14 cellular contexts compared by ENCODE assay signal in genomic region chr11:1765871-1766718, GRCh38. TPM values are rescaled to one million over a fixed set of nuclear protein-coding genes. Genes with fewer than 3 reads are reported as not detected.
A peak's percentile ranks its signal among the peaks of the same experiment; 100 is the strongest.
DNase-seq lines count a peak whose midpoint lies in the region; ATAC-seq and TF ChIP-seq lines count a peak whose summit lies in the region.
"Had no signal": no experiment of that assay in that cellular context is flagged by ENCODE, and none has a peak within 500 bp of the region (broad histone marks: within the 10 kb centered on the region; RNA-seq: fewer than 3 reads in every experiment).

No MANE protein-coding gene starts in this region.

- H3K4me3 Mint-ChIP-seq in type B pancreatic cell = no peak overlapping the region
- H3K4me3 Mint-ChIP-seq in stimulated activated effector memory CD8-positive, alpha-beta T cell treated with anti-CD3 and anti-CD28 coated beads, Interleukin-12 subunit alpha, Interleukin-12 subunit beta, amount 100 ng/mL, for 72 hours = no peak overlapping the region
- no peak overlapping the region for H3K4me3 Mint-ChIP-seq in mesothelial cell of epicardium
- H3K4me3 Mint-ChIP-seq: B cell; dendritic cell treated with granulocyte-macrophage colony-stimulating factor and Interleukin-4, amounts not matched to agents 40 ng/mL and 50 ng/mL, for 4 days; stimulated activated naive CD8-positive, alpha-beta T cell treated with anti-CD3 and anti-CD28 coated beads, Interleukin-15, amount 100 ng/mL, for 72 hours had no signal

- peak; percentile 1 for DNase-seq in stimulated activated CD4-positive, alpha-beta T cell treated with anti-CD3 and anti-CD28 coated beads, Interleukin-15, amount 100 ng/mL, for 24 hours
- no peak for DNase-seq in stimulated activated CD4-positive, alpha-beta T cell treated with anti-CD3 and anti-CD28 coated beads, Interleukin-1b, Interleukin-23, amount 100 ng/mL, for 48 hours
- DNase-seq in RWPE1 (ENCODE audit: low spot score) = no peak
- peak; percentile 53 for DNase-seq in iPS-NIHi11 (ENCODE audit: low spot score)
- no peak for DNase-seq in type B pancreatic cell (ENCODE audit: extremely low spot score, unreplicated experiment)
- no peak for DNase-seq in stimulated activated effector memory CD8-positive, alpha-beta T cell treated with anti-CD3 and anti-CD28 coated beads, Interleukin-12 subunit alpha, Interleukin-12 subunit beta, amount 100 ng/mL, for 72 hours (ENCODE audit: low spot score in 2 of 2)
- no peak for DNase-seq in NCI-H2227 (lab: John Stamatoyannopoulos, UW; ENCODE audit: unreplicated experiment)
- DNase-seq in mesothelial cell of epicardium (ENCODE audit: low spot score in 2 of 2, unreplicated experiment in 2 of 2) = no peak
- DNase-seq: activated CD8-positive, alpha-beta memory T cell treated with anti-CD3 and anti-CD28 coated beads, Interleukin-2, amount 50 U/mL, for 4 hours; EL; stimulated activated naive CD8-positive, alpha-beta T cell treated with anti-CD3 and anti-CD28 coated beads, Interleukin-15, amount 100 ng/mL, for 72 hours had no signal

- H3K4me1 Mint-ChIP-seq in type B pancreatic cell (ENCODE audit: unreplicated experiment) = peaks cover 4% of the 10 kb centered on the region
- peaks cover 45% of the 10 kb centered on the region for H3K4me1 Mint-ChIP-seq in stimulated activated effector memory CD8-positive, alpha-beta T cell treated with anti-CD3 and anti-CD28 coated beads, Interleukin-12 subunit alpha, Interleukin-12 subunit beta, amount 100 ng/mL, for 72 hours
- H3K4me1 Mint-ChIP-seq in mesothelial cell of epicardium = peaks cover 11% of the 10 kb centered on the region

- H3K27ac ChIP-seq in RWPE1 = peak overlapping the region; percentile 38
- H3K27ac ChIP-seq: VCaP had no signal

- CTCF ChIA-PET in RWPE1 (lab: Yijun Ruan, JAX) = interaction anchor here (1.3 kb wide), 1 partner anchor 113 kb away, joined by 6 read pairs; no protein-coding TSS in a partner anchor

- H3K27me3 Mint-ChIP-seq in type B pancreatic cell = peaks cover 7% of the 10 kb centered on the region
- peaks cover 5% of the 10 kb centered on the region for H3K27me3 Mint-ChIP-seq in mesothelial cell of epicardium (ENCODE audit: low read depth)
- H3K27me3 Mint-ChIP-seq: dendritic cell treated with granulocyte-macrophage colony-stimulating factor and Interleukin-4, amounts not matched to agents 40 ng/mL and 50 ng/mL, for 4 days; stimulated activated naive CD8-positive, alpha-beta T cell treated with anti-CD3 and anti-CD28 coated beads, Interleukin-15, amount 100 ng/mL, for 72 hours had no signal

- no peak for TF ChIP-seq CTCF in RWPE1 (conservative IDR thresholded peaks at IDR 0.05; ENCODE audit: low read depth)
- peak; percentile 40 for TF ChIP-seq CTCF in type B pancreatic cell (conservative IDR thresholded peaks at IDR 0.05)
- TF ChIP-seq CTCF in mesothelial cell of epicardium (IDR thresholded peaks at IDR 0.05; ENCODE audit: unreplicated experiment) = no peak

- H3K36me3 Mint-ChIP-seq in type B pancreatic cell (no peaks in the 10 kb centered on the region), mesothelial cell of epicardium (no peaks in the 10 kb centered on the region)
- H3K36me3 Mint-ChIP-seq in stimulated activated effector memory CD8-positive, alpha-beta T cell treated with anti-CD3 and anti-CD28 coated beads, Interleukin-12 subunit alpha, Interleukin-12 subunit beta, amount 100 ng/mL, for 72 hours = peaks cover 8% of the 10 kb centered on the region

- no peak for ATAC-seq in stimulated activated effector memory CD8-positive, alpha-beta T cell treated with anti-CD3 and anti-CD28 coated beads, Interleukin-12 subunit alpha, Interleukin-12 subunit beta, amount 100 ng/mL, for 72 hours
- ATAC-seq: stimulated activated naive CD8-positive, alpha-beta T cell treated with anti-CD3 and anti-CD28 coated beads, Interleukin-15, amount 100 ng/mL, for 72 hours had no signal

- POLR2A ChIA-PET in RWPE1 (lab: Yijun Ruan, JAX; ENCODE audit: low non-redundant PET) = interaction anchor here (0.9 kb wide), 1 partner anchor 66 kb away, joined by 3 read pairs; no protein-coding TSS in a partner anchor

- H3K9me3 Mint-ChIP-seq in type B pancreatic cell (peaks cover 5% of the 10 kb centered on the region), mesothelial cell of epicardium (no peaks in the 10 kb centered on the region)
- no peaks in the 10 kb centered on the region for H3K9me3 Mint-ChIP-seq in stimulated activated effector memory CD8-positive, alpha-beta T cell treated with anti-CD3 and anti-CD28 coated beads, Interleukin-12 subunit alpha, Interleukin-12 subunit beta, amount 100 ng/mL, for 72 hours
- H3K9me3 Mint-ChIP-seq: dendritic cell treated with granulocyte-macrophage colony-stimulating factor and Interleukin-4, amounts not matched to agents 40 ng/mL and 50 ng/mL, for 4 days; stimulated activated naive CD8-positive, alpha-beta T cell treated with anti-CD3 and anti-CD28 coated beads, Interleukin-15, amount 100 ng/mL, for 72 hours had no signal

- no peak overlapping the region for H3K27ac Mint-ChIP-seq in type B pancreatic cell
- no peak overlapping the region for H3K27ac Mint-ChIP-seq in stimulated activated effector memory CD8-positive, alpha-beta T cell treated with anti-CD3 and anti-CD28 coated beads, Interleukin-12 subunit alpha, Interleukin-12 subunit beta, amount 100 ng/mL, for 72 hours
- H3K27ac Mint-ChIP-seq in mesothelial cell of epicardium = no peak overlapping the region
- H3K27ac Mint-ChIP-seq: B cell; dendritic cell treated with granulocyte-macrophage colony-stimulating factor and Interleukin-4, amounts not matched to agents 40 ng/mL and 50 ng/mL, for 4 days; stimulated activated naive CD8-positive, alpha-beta T cell treated with anti-CD3 and anti-CD28 coated beads, Interleukin-15, amount 100 ng/mL, for 72 hours had no signal

RNA-seq across cellular contexts. Expression of gene CTSD, which starts 2.4 kb away (rescaled TPM):
- total RNA-seq in type B pancreatic cell (ENCODE audit: low replicate concordance) (318 and 557 TPM in 2 replicates), mesothelial cell of epicardium (139 to 142 TPM (median 140 TPM) in 3 replicates)

RNA-seq across cellular contexts. Expression of gene IFITM10, which starts 15.7 kb away (rescaled TPM):
- 3.4 and 7.4 TPM in 2 replicates for total RNA-seq in type B pancreatic cell (ENCODE audit: low replicate concordance)
- total RNA-seq in mesothelial cell of epicardium = 2.2 to 2.8 TPM (median 2.7 TPM) in 3 replicates

Comparison
In these comparisons a context has a peak if more than half of its experiments do, and no peak if none do; other contexts are left out.
1. DNase-seq: peak in stimulated activated CD4-positive, alpha-beta T cell treated with anti-CD3 and anti-CD28 coated beads, Interleukin-15, amount 100 ng/mL, for 24 hours (single experiment) and iPS-NIHi11 (single experiment); none in stimulated activated CD4-positive, alpha-beta T cell treated with anti-CD3 and anti-CD28 coated beads, Interleukin-1b, Interleukin-23, amount 100 ng/mL, for 48 hours (single experiment), RWPE1 (single experiment), type B pancreatic cell (single experiment), stimulated activated effector memory CD8-positive, alpha-beta T cell treated with anti-CD3 and anti-CD28 coated beads, Interleukin-12 subunit alpha, Interleukin-12 subunit beta, amount 100 ng/mL, for 72 hours (0 of 2), NCI-H2227 (single experiment) and mesothelial cell of epicardium (0 of 2).